ENCODE assay signal across 1 cellular context in the genomic region with DNA sequence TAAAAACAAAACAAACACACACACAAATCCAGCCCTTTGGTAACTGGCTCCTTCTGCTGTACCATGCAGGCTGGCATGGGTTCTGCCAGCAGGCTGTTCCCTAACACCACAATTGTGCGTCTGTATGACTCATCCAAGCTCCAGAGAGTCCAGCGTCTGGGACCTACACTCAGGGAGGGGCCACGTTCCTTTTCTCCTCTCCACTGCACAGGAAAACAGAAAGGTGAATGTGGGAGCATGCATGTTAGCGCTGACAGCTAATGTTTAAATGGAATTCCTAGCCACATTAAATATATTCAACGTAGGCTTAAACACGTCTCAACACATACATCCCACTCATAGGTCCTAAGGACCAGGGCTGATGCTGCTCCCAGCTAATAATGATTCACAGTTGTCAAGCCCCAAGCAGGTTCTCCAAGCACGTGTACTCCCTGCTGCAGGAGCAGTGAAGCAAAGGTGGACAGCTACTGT.
TF ChIP-seq lines count a peak whose summit lies in the region.

No MANE protein-coding gene starts in this region.

TF ChIP-seq in HepG2, 621 proteins besides CTCF, POLR2A, EP300 and RAD21 (continued from another document):
- TF ChIP-seq HMGXB4 (CRISPR knock-in tag; IDR thresholded peaks at IDR 0.05; ENCODE audit: borderline replicate concordance in 1 of 2, low read depth in 1 of 2): 0 out of 4 replicates have a peak, but pooled peaks of 1 of the 2 experiments have one; percentile 36
- TF ChIP-seq, protein P1, sequence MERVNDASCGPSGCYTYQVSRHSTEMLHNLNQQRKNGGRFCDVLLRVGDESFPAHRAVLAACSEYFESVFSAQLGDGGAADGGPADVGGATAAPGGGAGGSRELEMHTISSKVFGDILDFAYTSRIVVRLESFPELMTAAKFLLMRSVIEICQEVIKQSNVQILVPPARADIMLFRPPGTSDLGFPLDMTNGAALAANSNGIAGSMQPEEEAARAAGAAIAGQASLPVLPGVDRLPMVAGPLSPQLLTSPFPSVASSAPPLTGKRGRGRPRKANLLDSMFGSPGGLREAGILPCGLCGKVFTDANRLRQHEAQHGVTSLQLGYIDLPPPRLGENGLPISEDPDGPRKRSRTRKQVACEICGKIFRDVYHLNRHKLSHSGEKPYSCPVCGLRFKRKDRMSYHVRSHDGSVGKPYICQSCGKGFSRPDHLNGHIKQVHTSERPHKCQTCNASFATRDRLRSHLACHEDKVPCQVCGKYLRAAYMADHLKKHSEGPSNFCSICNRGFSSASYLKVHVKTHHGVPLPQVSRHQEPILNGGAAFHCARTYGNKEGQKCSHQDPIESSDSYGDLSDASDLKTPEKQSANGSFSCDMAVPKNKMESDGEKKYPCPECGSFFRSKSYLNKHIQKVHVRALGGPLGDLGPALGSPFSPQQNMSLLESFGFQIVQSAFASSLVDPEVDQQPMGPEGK (CRISPR knock-in tag; IDR thresholded peaks at IDR 0.05): peak; percentile 54; the same call in 1 of the 2 replicates
- no peak for TF ChIP-seq ZSCAN21 (CRISPR knock-in tag; IDR thresholded peaks at IDR 0.05; ENCODE audit: borderline replicate concordance)
- TF ChIP-seq FOSL2 (CRISPR knock-in tag; IDR thresholded peaks at IDR 0.05): peak; percentile 99
- 0 out of 2 replicates have a peak, but pooled peaks have one; percentile 18 for TF ChIP-seq MIER2 (CRISPR knock-in tag; IDR thresholded peaks at IDR 0.05)
- TF ChIP-seq GTF3A (CRISPR knock-in tag; conservative IDR thresholded peaks at IDR 0.05): no peak
- TF ChIP-seq THAP11 (CRISPR knock-in tag; IDR thresholded peaks at IDR 0.05): 0 out of 2 replicates have a peak, but pooled peaks have one; percentile 12
- TF ChIP-seq ATF3 (CRISPR knock-in tag; IDR thresholded peaks at IDR 0.05): peak; percentile 87
- TF ChIP-seq FOSL1 (CRISPR knock-in tag; IDR thresholded peaks at IDR 0.05; ENCODE audit: borderline replicate concordance): peak; percentile 79
- 0 out of 2 replicates have a peak, but pooled peaks have one; percentile 55 for TF ChIP-seq JUN (CRISPR knock-in tag; IDR thresholded peaks at IDR 0.05)
- TF ChIP-seq SMC3 (IDR thresholded peaks at IDR 0.05; ENCODE audit: low read length): peak; percentile 92
- TF ChIP-seq, protein P2, sequence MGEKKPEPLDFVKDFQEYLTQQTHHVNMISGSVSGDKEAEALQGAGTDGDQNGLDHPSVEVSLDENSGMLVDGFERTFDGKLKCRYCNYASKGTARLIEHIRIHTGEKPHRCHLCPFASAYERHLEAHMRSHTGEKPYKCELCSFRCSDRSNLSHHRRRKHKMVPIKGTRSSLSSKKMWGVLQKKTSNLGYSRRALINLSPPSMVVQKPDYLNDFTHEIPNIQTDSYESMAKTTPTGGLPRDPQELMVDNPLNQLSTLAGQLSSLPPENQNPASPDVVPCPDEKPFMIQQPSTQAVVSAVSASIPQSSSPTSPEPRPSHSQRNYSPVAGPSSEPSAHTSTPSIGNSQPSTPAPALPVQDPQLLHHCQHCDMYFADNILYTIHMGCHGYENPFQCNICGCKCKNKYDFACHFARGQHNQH (CRISPR knock-in tag; IDR thresholded peaks at IDR 0.05): 0 out of 2 replicates have a peak, but pooled peaks have one; percentile 28
- peak; percentile 69; the same call in 1 of the 2 replicates for TF ChIP-seq IRF2 (CRISPR knock-in tag; IDR thresholded peaks at IDR 0.05)
- peak; percentile 28; the same call in 1 of the 2 replicates for TF ChIP-seq ZGPAT (CRISPR knock-in tag; IDR thresholded peaks at IDR 0.05)
- TF ChIP-seq POLR2G (IDR thresholded peaks at IDR 0.05; ENCODE audit: low read depth, low read length): no peak
- TF ChIP-seq MIXL1 (CRISPR knock-in tag; IDR thresholded peaks at IDR 0.05): 0 out of 2 replicates have a peak, but pooled peaks have one; percentile 26
- peak; percentile 23 for TF ChIP-seq TEAD3 (CRISPR knock-in tag; optimal IDR thresholded peaks at IDR 0.05; ENCODE audit: borderline replicate concordance)
- TF ChIP-seq PAXIP1 (CRISPR knock-in tag; conservative IDR thresholded peaks at IDR 0.05): no peak
